ENCODE assay signal across 17 cellular contexts in the genomic region with DNA sequence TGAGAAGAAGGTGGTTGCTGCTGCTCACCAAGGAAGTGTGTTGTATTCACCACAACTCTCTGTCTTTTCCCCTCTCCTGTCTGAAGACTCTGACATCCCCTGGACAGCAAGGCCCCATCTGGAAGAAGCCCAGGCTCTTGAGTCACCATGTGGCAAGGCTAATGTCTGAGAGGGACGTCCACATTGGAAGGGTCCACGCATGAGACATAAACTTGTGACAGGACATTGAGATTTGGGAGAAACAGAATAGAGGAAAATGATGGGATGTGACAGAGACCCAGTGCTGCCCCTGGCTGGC.
DNase-seq lines count a peak whose midpoint lies in the region; TF ChIP-seq lines count a peak whose summit lies in the region.
"Had no signal": no experiment of that assay in that cellular context is flagged by ENCODE, and none has a peak within 500 bp of the region (broad histone marks: within the 10 kb centered on the region; RNA-seq: fewer than 3 reads in every experiment).

No MANE protein-coding gene starts in this region.

- no peaks in the 10 kb centered on the region for H3K4me1 Mint-ChIP-seq in chondrocyte (ENCODE audit: low read depth)
- H3K4me1 Mint-ChIP-seq: IgD-negative memory B cell had no signal

- H4K91ac ChIP-seq in mesenchymal stem cell (ENCODE audit: low read length), result peak overlapping the region; percentile 97

- H3K4me3 ChIP-seq in HUES6 (ENCODE audit: low read depth, low read length), result no peak overlapping the region
- H3K4me3 ChIP-seq in mesenchymal stem cell (ENCODE audit: insufficient read depth in 1 of 2, low read depth in 1 of 2, low read length in 2 of 2), result no peak overlapping the region
- H3K4me3 ChIP-seq in spleen, result no peak overlapping the region

- peaks cover 71% of the 10 kb centered on the region for H3K27me3 Mint-ChIP-seq in chondrocyte (ENCODE audit: low read depth)

- H3K4me1 ChIP-seq in HUES6 (ENCODE audit: control insufficient read depth, insufficient read depth, low read length) (peaks cover 18% of the 10 kb centered on the region; the same call in 1 of the 2 replicates), mesenchymal stem cell (ENCODE audit: control insufficient read depth, insufficient read depth, low read depth, low read length) (no peaks in the 10 kb centered on the region), spleen (peaks cover 0 to 33% (median 13%) of the 10 kb centered on the region in 6 donors)

- H3K4me3 Mint-ChIP-seq in chondrocyte (ENCODE audit: unreplicated experiment), result no peak overlapping the region
- H3K4me3 Mint-ChIP-seq: IgD-negative memory B cell had no signal

- no peaks in the 10 kb centered on the region for H3K79me1 ChIP-seq in mesenchymal stem cell (replicated peaks; ENCODE audit: low read length, poor library complexity, severe bottlenecking)

- TF ChIP-seq CTCF in chondrocyte (IDR thresholded peaks at IDR 0.05), result no peak
- TF ChIP-seq CTCF in spleen (IDR thresholded peaks at IDR 0.05 in 8 of 11, conservative IDR thresholded peaks at IDR 0.05 in 3 of 11), result no peak

- peak overlapping the region; percentile 90 to 98 for H3K4ac ChIP-seq in mesenchymal stem cell (ENCODE audit: low read depth in 1 of 2, low read length in 2 of 2)

- H3K36me3 Mint-ChIP-seq in chondrocyte (ENCODE audit: low read depth), result no peaks in the 10 kb centered on the region

- no peak overlapping the region for H3K27ac Mint-ChIP-seq in chondrocyte (ENCODE audit: unreplicated experiment)
- H3K27ac Mint-ChIP-seq: IgD-negative memory B cell had no signal

- H3K18ac ChIP-seq in mesenchymal stem cell (ENCODE audit: low read depth in 1 of 2, low read length in 2 of 2), result peak overlapping the region; percentile 92 to 97

- H2BK120ac ChIP-seq in mesenchymal stem cell (ENCODE audit: low read depth, low read length), result peak overlapping the region; percentile 64

- H2BK5ac ChIP-seq in mesenchymal stem cell (ENCODE audit: low read depth, low read length, poor library complexity, severe bottlenecking), result no peak overlapping the region

- no peaks in the 10 kb centered on the region for H3K9me3 Mint-ChIP-seq in chondrocyte (ENCODE audit: low read depth)
- H3K9me3 Mint-ChIP-seq: IgD-negative memory B cell had no signal

- H4K8ac ChIP-seq in mesenchymal stem cell (ENCODE audit: low read length), result peak overlapping the region; percentile 93

- H3K9ac ChIP-seq in HUES6 (ENCODE audit: low read length) (peak overlapping the region; percentile 1), mesenchymal stem cell (ENCODE audit: low read length) (no peak overlapping the region)

- H3K9me3 ChIP-seq in HUES6 (ENCODE audit: control insufficient read depth, insufficient read depth, low read depth, low read length) (no peaks in the 10 kb centered on the region), mesenchymal stem cell (ENCODE audit: control insufficient read depth, low read length) (no peaks in the 10 kb centered on the region), spleen (no peaks in the 10 kb centered on the region)

- peak overlapping the region; percentile 93 to 98 for H2BK12ac ChIP-seq in mesenchymal stem cell (ENCODE audit: low read length in 2 of 2)

- H2BK15ac ChIP-seq in mesenchymal stem cell (ENCODE audit: low read depth, poor library complexity, severe bottlenecking), result peak overlapping the region; percentile 95

- no peak for TF ChIP-seq POLR2A in spleen (IDR thresholded peaks at IDR 0.05)

- H3K27me3 ChIP-seq in HUES6 (ENCODE audit: control insufficient read depth, insufficient read depth, low read length) (no peaks in the 10 kb centered on the region), mesenchymal stem cell (ENCODE audit: control insufficient read depth in 1 of 2, insufficient read depth in 1 of 2, low read length in 2 of 2) (peaks cover 30 to 73% of the 10 kb centered on the region in 2 experiments), spleen (replicated peaks in 1 of 7) (peaks cover 0 to 53% (median 0%) of the 10 kb centered on the region in 7 donors)

- DNase-seq in chondrocyte (ENCODE audit: low spot score) (peak; percentile 28), mesenchymal stem cell (peak; percentile 79), spleen (peak; percentile 17), hypothalamus (lab: John Stamatoyannopoulos, UW) (no peak), DMS 273 (lab: John Stamatoyannopoulos, UW; ENCODE audit: unreplicated experiment) (no peak), NCI-H2029 treated with DMSO at 0.1 percent for 48 hours (lab: John Stamatoyannopoulos, UW) (no peak), NCI-H146 (lab: John Stamatoyannopoulos, UW) (no peak)
- DNase-seq: DMS 273 treated with DMSO at 0.1 percent for 48 hours, Kasumi-1, NCI-H1105 treated with DMSO at 0.1 percent for 48 hours, NCI-H187 treated with DMSO at 0.1 percent for 48 hours, NCI-H2171, NCI-H774, PC-3 had no signal

- no peak overlapping the region for H3K4me2 ChIP-seq in mesenchymal stem cell (ENCODE audit: low read length, poor library complexity, severe bottlenecking)

- peak overlapping the region in 1 of 2 experiments; percentile 86 for H3K23ac ChIP-seq in mesenchymal stem cell (ENCODE audit: low read length in 2 of 2)

- intact Hi-C loops in spleen (cut with DNase I; ENCODE audit: low total_unique reads), result loop anchor here (10.0 kb wide), 1 partner anchor 269 kb away; no protein-coding TSS in a partner anchor

- no peak overlapping the region for H2AFZ ChIP-seq in mesenchymal stem cell (ENCODE audit: low read depth, low read length)

- H3K27ac ChIP-seq in HUES6 (ENCODE audit: low read depth, low read length), result no peak overlapping the region
- H3K27ac ChIP-seq in mesenchymal stem cell (ENCODE audit: low read length, poor library complexity, severe bottlenecking), result no peak overlapping the region
- H3K27ac ChIP-seq in spleen, result no peak overlapping the region
- H3K27ac ChIP-seq: C4-2B had no signal

- H3K36me3 ChIP-seq in HUES6 (ENCODE audit: control insufficient read depth, insufficient read depth, low read length) (no peaks in the 10 kb centered on the region), mesenchymal stem cell (ENCODE audit: control insufficient read depth in 1 of 2, insufficient read depth in 2 of 2, low read depth in 1 of 2, low read length in 2 of 2) (no peaks in the 10 kb centered on the region), spleen (no peaks in the 10 kb centered on the region)

- WGBS in mesenchymal stem cell, result 58% methylated on average over 2 of the region's 2 CpGs
- 70 to 95% (median 92%) methylated on average over 2 of the region's 2 CpGs for WGBS in spleen, 5 donors

- no peak overlapping the region for H2AK5ac ChIP-seq in mesenchymal stem cell (ENCODE audit: low read length, severe bottlenecking)

- H3K14ac ChIP-seq in mesenchymal stem cell (ENCODE audit: low read length in 2 of 2), result peak overlapping the region in 1 of 2 experiments; percentile 78

Comparison
In these comparisons a context has a peak if more than half of its experiments do, and no peak if none do; other contexts are left out.
1. DNase-seq: peak in chondrocyte (single experiment), mesenchymal stem cell (single experiment) and spleen (single experiment); none in hypothalamus (0 of 51), DMS 273 (single experiment), NCI-H2029 treated with DMSO at 0.1 percent for 48 hours (single experiment) and NCI-H146 (single experiment).